ENCODE assay signal across 1 cellular context in genomic region chrX:48539345-48540014, GRCh38.
TF ChIP-seq lines count a peak whose summit lies in the region.

TBC1D25 (plus strand) TSS chrX:48539714; CDS start chrX:48539798, 84 bp downstream.

TF ChIP-seq in HepG2, 621 proteins besides CTCF, POLR2A, EP300 and RAD21 (continued from another document and continues in another):
- TF ChIP-seq ZNF558 (CRISPR knock-in tag; IDR thresholded peaks at IDR 0.05; ENCODE audit: borderline replicate concordance) (no peak), KIAA2018 (CRISPR knock-in tag; IDR thresholded peaks at IDR 0.05; ENCODE audit: borderline replicate concordance) (0 out of 2 replicates have a peak, but pooled peaks have one; percentile 70), ZNF589 (CRISPR knock-in tag; conservative IDR thresholded peaks at IDR 0.05) (0 out of 2 replicates have a peak, but pooled peaks have one; percentile 45), ZNF597 (CRISPR knock-in tag; IDR thresholded peaks at IDR 0.05) (no peak), DMAP1 (CRISPR knock-in tag; IDR thresholded peaks at IDR 0.05) (peak; percentile 58; the same call in 1 of the 2 replicates), KDM2A (CRISPR knock-in tag; IDR thresholded peaks at IDR 0.05; ENCODE audit: borderline replicate concordance, low read depth) (peak; percentile 74; the same call in 1 of the 2 replicates), HOXA3 (CRISPR knock-in tag; IDR thresholded peaks at IDR 0.05) (peak; percentile 87), HDAC6 (IDR thresholded peaks at IDR 0.05; ENCODE audit: low read depth, low read length) (no peak), PHF5A (CRISPR knock-in tag; IDR thresholded peaks at IDR 0.05; ENCODE audit: low read depth, unreplicated experiment) (no peak), CEBPB (IDR thresholded peaks at IDR 0.05; ENCODE audit: borderline replicate concordance, low read depth, low read length) (peak; percentile 47), ATF7 (IDR thresholded peaks at IDR 0.05) (peak; percentile 98), ATF7 (CRISPR knock-in tag; IDR thresholded peaks at IDR 0.05) (no peak), ZNF724P (CRISPR knock-in tag; IDR thresholded peaks at IDR 0.05; ENCODE audit: borderline replicate concordance) (no peak), TBX3 (IDR thresholded peaks at IDR 0.05; ENCODE audit: borderline replicate concordance) (peak; percentile 97), KDM3A (CRISPR knock-in tag; IDR thresholded peaks at IDR 0.05; ENCODE audit: low read depth) (0 out of 2 replicates have a peak, but pooled peaks have one; percentile 27), MXI1 (IDR thresholded peaks at IDR 0.05; ENCODE audit: borderline replicate concordance, low read depth, low read length) (peak; percentile 68; the same call in 1 of the 3 replicates), SYNCRIP (IDR thresholded peaks at IDR 0.05; ENCODE audit: insufficient read depth, low read depth, low read length) (no peak), ZBTB14 (CRISPR knock-in tag; IDR thresholded peaks at IDR 0.05) (no peak), TEF (CRISPR knock-in tag; IDR thresholded peaks at IDR 0.05) (no peak), MIER3 (CRISPR knock-in tag; IDR thresholded peaks at IDR 0.05; ENCODE audit: borderline replicate concordance) (0 out of 2 replicates have a peak, but pooled peaks have one; percentile 5), ZNF451 (CRISPR knock-in tag; IDR thresholded peaks at IDR 0.05) (0 out of 2 replicates have a peak, but pooled peaks have one; percentile 37), ZNF629 (CRISPR knock-in tag; conservative IDR thresholded peaks at IDR 0.05) (no peak), ZFP36L2 (CRISPR knock-in tag; IDR thresholded peaks at IDR 0.05) (no peak), BHLHE40 (IDR thresholded peaks at IDR 0.05; ENCODE audit: low read length) (no peak; the same call in 1 of the 2 replicates), XBP1 (CRISPR knock-in tag; IDR thresholded peaks at IDR 0.05) (no peak), ZBTB49 (CRISPR knock-in tag; IDR thresholded peaks at IDR 0.05; ENCODE audit: borderline replicate concordance) (no peak), THAP11 (CRISPR knock-in tag; IDR thresholded peaks at IDR 0.05) (peak; percentile 25; the same call in 1 of the 2 replicates), SIN3A (IDR thresholded peaks at IDR 0.05; ENCODE audit: borderline replicate concordance, low read depth, low read length) (0 out of 2 replicates have a peak, but pooled peaks have one; percentile 47), ATF2 (CRISPR knock-in tag; IDR thresholded peaks at IDR 0.05) (peak; percentile 83), ZNF225 (CRISPR knock-in tag; IDR thresholded peaks at IDR 0.05) (no peak), GABPA (IDR thresholded peaks at IDR 0.05; ENCODE audit: low read depth, low read length) (no peak), GABPA (CRISPR knock-in tag; IDR thresholded peaks at IDR 0.05; ENCODE audit: low read depth) (peak; percentile 54), ZNF607 (CRISPR knock-in tag; IDR thresholded peaks at IDR 0.05; ENCODE audit: borderline replicate concordance) (peak; percentile 69; the same call in 1 of the 2 replicates), HNRNPLL (IDR thresholded peaks at IDR 0.05; ENCODE audit: low read depth, low read length, poor library complexity, severe bottlenecking) (peak; percentile 72), FOXP4 (CRISPR knock-in tag; IDR thresholded peaks at IDR 0.05) (peak; percentile 42; the same call in 1 of the 2 replicates), CREM (IDR thresholded peaks at IDR 0.05) (peak; percentile 82), CREM (CRISPR knock-in tag; IDR thresholded peaks at IDR 0.05) (no peak), SMYD3 (CRISPR knock-in tag; IDR thresholded peaks at IDR 0.05) (no peak), ZNF550 (CRISPR knock-in tag; IDR thresholded peaks at IDR 0.05; ENCODE audit: borderline replicate concordance) (no peak), RFX1 (IDR thresholded peaks at IDR 0.05) (peak; percentile 23; the same call in 1 of the 2 replicates), ZNF354B (CRISPR knock-in tag; IDR thresholded peaks at IDR 0.05) (no peak), PHF20 (CRISPR knock-in tag; IDR thresholded peaks at IDR 0.05) (no peak), ZNF30 (CRISPR knock-in tag; IDR thresholded peaks at IDR 0.05) (no peak), HBP1 (CRISPR knock-in tag; IDR thresholded peaks at IDR 0.05; ENCODE audit: low read depth) (no peak)
